In genomic region chr2:16629770-16630169, GRCh38 we compare ENCODE assay signal across 11 cellular contexts.
"Had no signal": no experiment of that assay in that cellular context is flagged by ENCODE, and none has a peak within 500 bp of the region (broad histone marks: within the 10 kb centered on the region; RNA-seq: fewer than 3 reads in every experiment).

No MANE protein-coding gene starts in this region.

- DNase-seq: activated CD4-positive, alpha-beta T cell treated with anti-CD3 and anti-CD28 coated beads, Interleukin-2, amount 10 ng/mL, durations not matched to agents 7 days and 5 days; activated CD8-positive, alpha-beta memory T cell treated with anti-CD3 and anti-CD28 coated beads for 24 hours; activated naive CD8-positive, alpha-beta T cell treated with anti-CD3 and anti-CD28 coated beads, Interleukin-2, amount 10 ng/mL, durations not matched to agents 7 days and 5 days; anterior cingulate cortex; cortex of kidney; effector CD8-positive, alpha-beta T cell; foreskin fibroblast; pancreas; stimulated activated CD4-positive, alpha-beta T cell treated with anti-CD3 and anti-CD28 coated beads, Interleukin-2, amount 100 ng/mL, for 24 hours; tibial artery had no signal

- H3K9me3 ChIP-seq: pancreas, tibial artery had no signal

- H3K36me3 ChIP-seq: pancreas, tibial artery had no signal

- H3K4me3 ChIP-seq: pancreas, tibial artery had no signal

- H3K27me3 ChIP-seq: pancreas had no signal

- ATAC-seq: sciatic nerve had no signal

- H3K27ac ChIP-seq: pancreas, tibial artery had no signal
